In the genomic region with DNA sequence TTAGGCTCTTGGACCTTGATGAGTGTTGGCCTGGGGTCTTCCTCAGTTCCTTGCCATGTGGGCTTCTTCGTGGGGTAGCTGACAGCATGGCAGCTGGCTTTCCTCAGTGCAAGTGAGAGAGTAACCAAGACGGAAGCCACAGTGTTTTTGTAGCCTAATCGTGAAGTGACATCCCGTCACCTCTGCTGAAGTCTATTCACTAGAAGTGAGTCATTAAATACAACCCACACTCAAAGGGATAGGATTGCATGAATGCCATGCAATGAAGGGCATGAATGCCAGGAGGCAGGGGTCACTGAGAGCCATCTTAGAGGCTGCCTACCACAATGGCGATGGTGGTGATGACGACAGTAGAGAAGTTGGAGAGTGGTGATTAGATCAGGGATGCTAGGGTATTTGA, we compare ENCODE assay signal across 16 cellular contexts. TPM values are rescaled to one million over a fixed set of nuclear protein-coding genes. Genes with fewer than 3 reads are reported as not detected.
"Had no signal": no experiment of that assay in that cellular context is flagged by ENCODE, and none has a peak within 500 bp of the region (broad histone marks: within the 10 kb centered on the region; RNA-seq: fewer than 3 reads in every experiment).

No MANE protein-coding gene starts in this region.

- H3K9me3 Mint-ChIP-seq: natural killer cell treated with Interleukin-12 subunit alpha and Interleukin-12 subunit beta and Interleukin-15 and Interleukin-18, amount 100 ng/mL, for 72 hours; stimulated activated naive CD8-positive, alpha-beta T cell treated with anti-CD3 and anti-CD28 coated beads, Interleukin-15, Interleukin-2, amounts not matched to agents 100 ng/mL and 50 ng/mL, for 24 hours; WTC11 had no signal

- H3K4me3 Mint-ChIP-seq: natural killer cell treated with Interleukin-12 subunit alpha and Interleukin-12 subunit beta and Interleukin-15 and Interleukin-18, amount 100 ng/mL, for 72 hours; stimulated activated naive CD8-positive, alpha-beta T cell treated with anti-CD3 and anti-CD28 coated beads, Interleukin-15, Interleukin-2, amounts not matched to agents 100 ng/mL and 50 ng/mL, for 24 hours; WTC11 had no signal

- H3K9me3 ChIP-seq: gastrocnemius medialis, suprapubic skin, transverse colon, uterus had no signal

- H3K27ac ChIP-seq: gastrocnemius medialis, SK-N-MC, suprapubic skin, transverse colon, uterus had no signal

- H3K27ac Mint-ChIP-seq: natural killer cell treated with Interleukin-12 subunit alpha and Interleukin-12 subunit beta and Interleukin-15 and Interleukin-18, amount 100 ng/mL, for 72 hours; stimulated activated naive CD8-positive, alpha-beta T cell treated with anti-CD3 and anti-CD28 coated beads, Interleukin-15, Interleukin-2, amounts not matched to agents 100 ng/mL and 50 ng/mL, for 24 hours; WTC11 had no signal

- DNase-seq: activated CD4-positive, alpha-beta T cell treated with anti-CD3 and anti-CD28 coated beads for 4 hours; cortex of kidney; gastrocnemius medialis; nucleus accumbens; stimulated activated CD4-positive, alpha-beta T cell treated with anti-CD3 and anti-CD28 coated beads, Interleukin-12 subunit alpha, Interleukin-12 subunit beta, amount 100 ng/mL, for 4 hours; stimulated activated CD4-positive, alpha-beta T cell treated with anti-CD3 and anti-CD28 coated beads, Interleukin-2, amount 100 ng/mL, for 24 hours; transverse colon had no signal

- H3K4me1 ChIP-seq: gastrocnemius medialis, transverse colon, uterus had no signal

- H3K36me3 ChIP-seq: gastrocnemius medialis, suprapubic skin, transverse colon, uterus had no signal

- ATAC-seq: esophagus mucosa, gastrocnemius medialis, left lobe of liver, WTC11 had no signal

- H3K27me3 ChIP-seq: transverse colon, uterus had no signal

- H3K4me3 ChIP-seq: gastrocnemius medialis, lung, SK-N-MC, suprapubic skin, transverse colon, uterus had no signal

- H3K36me3 Mint-ChIP-seq: natural killer cell treated with Interleukin-12 subunit alpha and Interleukin-12 subunit beta and Interleukin-15 and Interleukin-18, amount 100 ng/mL, for 72 hours; WTC11 had no signal

RNA-seq across cellular contexts. Expression of gene GPD1, which starts 60.0 kb away (rescaled TPM):
- total RNA-seq: uterus had no signal
